22 cellular contexts compared by ENCODE assay signal in the genomic region with DNA sequence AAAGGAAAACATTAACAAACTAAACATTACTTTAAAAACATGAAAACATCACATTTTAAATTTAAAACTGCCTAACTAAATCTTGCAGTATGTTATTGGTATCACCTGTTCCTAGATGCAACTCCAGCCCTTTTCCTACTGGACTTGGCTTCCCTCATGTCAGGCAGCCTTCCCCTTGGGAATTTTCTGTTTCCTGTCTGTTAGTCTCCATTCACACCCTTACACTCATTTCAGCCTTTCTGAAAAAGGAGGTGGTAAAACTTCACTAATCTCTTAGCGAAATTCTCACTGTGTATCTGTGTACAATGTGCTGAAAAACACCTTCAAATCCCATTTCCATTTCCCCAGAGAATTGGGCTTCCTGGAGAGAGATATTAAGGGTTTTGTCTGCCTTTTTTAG.
DNase-seq lines count a peak whose midpoint lies in the region; ATAC-seq and TF ChIP-seq lines count a peak whose summit lies in the region.
"Had no signal": no experiment of that assay in that cellular context is flagged by ENCODE, and none has a peak within 500 bp of the region (broad histone marks: within the 10 kb centered on the region; RNA-seq: fewer than 3 reads in every experiment).

No MANE protein-coding gene starts in this region.

- ATAC-seq in left cardiac atrium (no peak), GM18498 (IDR thresholded peaks at IDR 0.05; ENCODE audit: unreplicated experiment) (no peak)
- ATAC-seq: HepG2, K562 had no signal

- peak overlapping the region; percentile 72 for H3K27ac ChIP-seq in cardiac muscle cell
- peak overlapping the region; percentile 17; the same call in 1 of the 2 replicates for H3K27ac ChIP-seq in SK-N-MC
- H3K27ac ChIP-seq: 22Rv1, C4-2B, HL-60 had no signal

- H3K36me3 ChIP-seq in cardiac muscle cell (no peaks in the 10 kb centered on the region), SK-N-MC (ENCODE audit: insufficient read depth, low read length) (no peaks in the 10 kb centered on the region)

- H3K9me3 ChIP-seq in cardiac muscle cell (ENCODE audit: low read depth): no peaks in the 10 kb centered on the region
- no peaks in the 10 kb centered on the region for H3K9me3 ChIP-seq in SK-N-MC (ENCODE audit: low read depth, low read length)

- H3K4me1 ChIP-seq in cardiac muscle cell (ENCODE audit: low read depth): peaks cover 53% of the 10 kb centered on the region

- TF ChIP-seq CTCF in cardiac muscle cell (IDR thresholded peaks at IDR 0.05; ENCODE audit: low read depth, low read length): no peak

- no peaks in the 10 kb centered on the region for H3K27me3 ChIP-seq in cardiac muscle cell

- intact Hi-C loops in left cardiac atrium (cut with DNase I): no loop called here

- no peak overlapping the region for H3K9ac ChIP-seq in SK-N-MC (ENCODE audit: insufficient read length)

- H3K4me3 ChIP-seq in cardiac muscle cell (peak overlapping the region; percentile 5), SK-N-MC (no peak overlapping the region)
- H3K4me3 ChIP-seq: K562 had no signal

- peak; percentile 20 to 64 (median 47) for DNase-seq in NCI-H1417 (lab: John Stamatoyannopoulos, UW)
- DNase-seq in NCI-H1417 treated with DMSO at 0.1 percent for 48 hours (lab: John Stamatoyannopoulos, UW): no peak
- peak in 1 of 2 donors; percentile 56 for DNase-seq in cardiac muscle cell (ENCODE audit: low read depth in 1 of 2, low spot score in 1 of 2)
- no peak for DNase-seq in left cardiac atrium
- DNase-seq in SK-N-MC (ENCODE audit: low read depth, low spot score): no peak
- DNase-seq in NCI-H1436 (lab: John Stamatoyannopoulos, UW): no peak
- DNase-seq in CD1c-positive myeloid dendritic cell (ENCODE audit: extremely low spot score): no peak
- DNase-seq: H7, HFFc6, NCI-H1105, NCI-H1694 treated with DMSO at 0.1 percent for 48 hours, NCI-H2081 treated with DMSO at 0.1 percent for 48 hours, NCI-H446 treated with DMSO at 0.1 percent for 48 hours, NCI-H526 treated with DMSO at 0.1 percent for 48 hours, Right ventricle myocardium superior, T1000 had no signal

Comparison
In these comparisons a context has a peak if more than half of its experiments do, and no peak if none do; other contexts are left out.
1. DNase-seq: peak in NCI-H1417 (3 of 3); none in NCI-H1417 treated with DMSO at 0.1 percent for 48 hours (single experiment), left cardiac atrium (single experiment), SK-N-MC (single experiment), NCI-H1436 (single experiment) and CD1c-positive myeloid dendritic cell (single experiment).